ENCODE assay signal across 8 cellular contexts in the genomic region with DNA sequence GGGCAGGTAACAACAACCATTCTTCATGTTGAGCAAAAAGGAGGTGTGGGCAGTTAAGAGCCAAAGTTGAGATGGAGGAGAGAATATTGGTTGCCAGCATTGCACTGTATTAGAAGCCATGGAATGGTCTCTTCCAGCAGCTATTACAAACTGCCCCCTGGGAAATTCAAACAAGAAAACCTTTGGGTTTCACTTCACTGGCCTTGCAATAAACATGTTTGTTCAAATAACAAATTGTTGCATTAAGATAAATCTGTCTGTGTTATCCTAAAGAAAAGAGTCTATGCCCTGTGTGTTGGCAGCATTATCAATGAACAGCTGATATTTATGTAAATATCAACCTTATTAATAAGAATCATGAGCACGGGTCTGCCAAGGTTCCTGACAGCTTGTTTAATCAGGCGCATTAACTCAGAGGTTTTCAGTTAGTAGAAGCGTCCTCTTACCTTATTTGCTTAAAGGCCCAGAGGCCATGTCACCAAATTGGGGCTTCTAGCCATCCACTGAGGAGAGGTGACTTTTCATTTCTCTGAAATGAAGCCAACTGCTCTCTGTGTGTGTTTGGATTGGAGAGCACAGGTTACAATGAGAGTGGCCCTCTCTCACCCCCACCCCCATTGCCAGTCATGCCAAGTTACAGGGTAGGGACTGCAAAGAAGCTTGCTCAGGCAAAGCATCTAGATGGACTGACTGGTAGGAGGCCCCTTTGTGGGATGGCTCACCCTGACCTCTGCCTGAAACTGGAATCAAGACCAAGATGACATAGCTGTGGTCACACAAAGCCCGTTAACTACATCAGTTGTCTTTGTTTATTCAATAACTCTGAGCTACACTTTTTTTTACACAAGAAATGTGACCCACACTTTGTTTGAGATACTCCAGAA. TPM values are rescaled to one million over a fixed set of nuclear protein-coding genes. Genes with fewer than 3 reads are reported as not detected.
DNase-seq lines count a peak whose midpoint lies in the region; ATAC-seq and TF ChIP-seq lines count a peak whose summit lies in the region.

No MANE protein-coding gene starts in this region.

- intact Hi-C loops in sciatic nerve (cut with DNase I): no loop called here
- intact Hi-C loops in Calu3 (cut with micrococcal nuclease; ENCODE audit: unreplicated experiment): no loop called here

- no peaks in the 10 kb centered on the region for H3K9me3 Mint-ChIP-seq in activated T-helper 17 cell treated with anti-CD3 and anti-CD28 coated beads, Interleukin-2, amount 50 U/mL, for 72 hours
- no peaks in the 10 kb centered on the region for H3K9me3 Mint-ChIP-seq in Calu3 (ENCODE audit: low read depth, unreplicated experiment)
- H3K9me3 Mint-ChIP-seq in effector memory CD8-positive, alpha-beta T cell: no peaks in the 10 kb centered on the region

- peaks cover 9% of the 10 kb centered on the region for H3K4me1 Mint-ChIP-seq in activated T-helper 17 cell treated with anti-CD3 and anti-CD28 coated beads, Interleukin-2, amount 50 U/mL, for 72 hours
- peaks cover 61% of the 10 kb centered on the region for H3K4me1 Mint-ChIP-seq in Calu3 (ENCODE audit: low read depth, unreplicated experiment)
- no peaks in the 10 kb centered on the region for H3K4me1 Mint-ChIP-seq in effector memory CD8-positive, alpha-beta T cell (ENCODE audit: low read depth in 2 of 2)

- TF ChIP-seq CTCF in GM10248 (IDR thresholded peaks at IDR 0.05; ENCODE audit: control extremely low read depth, extremely low read depth, low read depth, missing control alignments) (no peak), Calu3 (IDR thresholded peaks at IDR 0.05; ENCODE audit: unreplicated experiment) (no peak)

- ATAC-seq in GM21360 (IDR thresholded peaks at IDR 0.05; ENCODE audit: unreplicated experiment): peak; percentile 85
- peak; percentile 89 for ATAC-seq in HG03521 (IDR thresholded peaks at IDR 0.05; ENCODE audit: unreplicated experiment)
- peak; percentile 93 for ATAC-seq in activated T-helper 17 cell treated with anti-CD3 and anti-CD28 coated beads, Interleukin-2, amount 50 U/mL, for 72 hours (replicated peaks)
- peak; percentile 66 for ATAC-seq in sciatic nerve
- no peak for ATAC-seq in effector memory CD8-positive, alpha-beta T cell (replicated peaks)

- no peak overlapping the region for H3K4me3 Mint-ChIP-seq in activated T-helper 17 cell treated with anti-CD3 and anti-CD28 coated beads, Interleukin-2, amount 50 U/mL, for 72 hours
- no peak overlapping the region for H3K4me3 Mint-ChIP-seq in Calu3 (ENCODE audit: low read depth, unreplicated experiment)
- H3K4me3 Mint-ChIP-seq in effector memory CD8-positive, alpha-beta T cell: no peak overlapping the region

- DNase-seq in GM10248 (ENCODE audit: extremely low spot score) (peak; percentile 36), sciatic nerve (ENCODE audit: low spot score) (no peak), Calu3 (no peak), DMS53 treated with DMSO at 0.1 percent for 48 hours (lab: John Stamatoyannopoulos, UW; ENCODE audit: unreplicated experiment) (no peak)
- no peak for DNase-seq in effector memory CD8-positive, alpha-beta T cell

- H3K36me3 Mint-ChIP-seq in activated T-helper 17 cell treated with anti-CD3 and anti-CD28 coated beads, Interleukin-2, amount 50 U/mL, for 72 hours (ENCODE audit: low read depth): no peaks in the 10 kb centered on the region
- no peaks in the 10 kb centered on the region for H3K36me3 Mint-ChIP-seq in Calu3 (ENCODE audit: insufficient read depth, unreplicated experiment)
- no peaks in the 10 kb centered on the region for H3K36me3 Mint-ChIP-seq in effector memory CD8-positive, alpha-beta T cell (ENCODE audit: insufficient read depth)

- POLR2A ChIA-PET in GM10248 (lab: Yijun Ruan, JAX): no interaction called here

- BruUV-seq in Calu3 (replicated peaks; lab: Mats Ljungman, UMichigan): no TSS peak

- H3K27ac Mint-ChIP-seq in activated T-helper 17 cell treated with anti-CD3 and anti-CD28 coated beads, Interleukin-2, amount 50 U/mL, for 72 hours: peak overlapping the region; percentile 65
- H3K27ac Mint-ChIP-seq in Calu3 (ENCODE audit: unreplicated experiment): no peak overlapping the region
- H3K27ac Mint-ChIP-seq in effector memory CD8-positive, alpha-beta T cell: no peak overlapping the region

- no peaks in the 10 kb centered on the region for H3K27me3 Mint-ChIP-seq in activated T-helper 17 cell treated with anti-CD3 and anti-CD28 coated beads, Interleukin-2, amount 50 U/mL, for 72 hours
- no peaks in the 10 kb centered on the region for H3K27me3 Mint-ChIP-seq in Calu3 (ENCODE audit: unreplicated experiment)
- H3K27me3 Mint-ChIP-seq in effector memory CD8-positive, alpha-beta T cell: no peaks in the 10 kb centered on the region

- CTCF ChIA-PET in GM10248 (lab: Yijun Ruan, JAX): interaction anchor here (1.0 to 5.2 kb wide), 13 partner anchors 8 to 266 kb away, joined by 3 to 49 read pairs (median 5); partner anchors contain the start of gene TBC1D23
- CTCF ChIA-PET in Calu3 (lab: Charles Lee): interaction anchor here (0.9 to 1.4 kb wide), 3 partner anchors 10 to 156 kb away, joined by 3 read pairs; partner anchors contain the start of gene TBC1D23

RNA-seq across cellular contexts. Expression of gene FILIP1L, which starts 10.5 kb away (rescaled TPM):
- under 1 TPM; 0.35 to 0.50 TPM for total RNA-seq in activated T-helper 17 cell treated with anti-CD3 and anti-CD28 coated beads, Interleukin-2, amount 50 U/mL, for 72 hours
- total RNA-seq in sciatic nerve (36.2 TPM), Calu3 (2022) (2.4 and 5.2 TPM in 2 replicates)
